ENCODE assay signal across 20 cellular contexts in the genomic region with DNA sequence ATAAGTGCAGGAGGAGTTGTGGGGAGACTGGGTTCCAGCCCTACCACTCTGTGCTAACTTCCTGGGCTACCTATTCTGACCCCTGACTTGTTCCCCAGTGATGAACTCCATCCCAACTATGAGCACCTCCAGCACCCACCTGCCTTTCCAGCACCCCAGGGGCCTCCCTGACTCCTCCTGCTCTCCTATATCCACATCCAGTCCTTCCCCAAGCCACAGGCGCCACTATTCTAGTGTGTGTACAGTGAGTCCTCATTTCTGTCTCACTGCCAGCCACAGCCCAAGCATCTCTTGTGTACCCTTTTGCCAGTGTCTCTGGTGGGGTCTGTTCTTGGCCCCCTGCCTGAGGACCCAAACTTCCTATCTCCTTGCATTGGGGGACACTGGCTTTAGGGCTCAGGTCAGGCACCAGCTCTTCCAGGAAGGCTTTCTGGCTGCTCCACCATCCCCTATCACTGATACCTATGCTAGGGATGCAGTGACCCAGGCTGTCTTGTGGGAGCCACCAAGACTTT.
DNase-seq lines count a peak whose midpoint lies in the region; ATAC-seq and TF ChIP-seq lines count a peak whose summit lies in the region.
"Had no signal": no experiment of that assay in that cellular context is flagged by ENCODE, and none has a peak within 500 bp of the region (broad histone marks: within the 10 kb centered on the region; RNA-seq: fewer than 3 reads in every experiment).

No MANE protein-coding gene starts in this region.

- TF ChIP-seq CTCF in natural killer cell (IDR thresholded peaks at IDR 0.05) (no peak), spleen (IDR thresholded peaks at IDR 0.05 in 8 of 11, conservative IDR thresholded peaks at IDR 0.05 in 3 of 11) (no peak)

- WGBS in spleen, 5 donors, result 93 to 100% (median 96%) methylated on average over 1 of the region's 1 CpG

- no peak for TF ChIP-seq POLR2A in spleen (IDR thresholded peaks at IDR 0.05)

- no peaks in the 10 kb centered on the region for H3K4me1 ChIP-seq in naive thymus-derived CD4-positive, alpha-beta T cell (ENCODE audit: control insufficient read depth in 2 of 2, insufficient read depth in 2 of 2, low read length in 2 of 2)
- H3K4me1 ChIP-seq in spleen, result no peaks in the 10 kb centered on the region
- H3K4me1 ChIP-seq: BE2C, HAP-1 had no signal

- no peaks in the 10 kb centered on the region for H3K9me3 Mint-ChIP-seq in natural killer cell treated with Interleukin-12 subunit alpha and Interleukin-12 subunit beta and Interleukin-15 and Interleukin-18, amount 100 ng/mL, for 72 hours
- H3K9me3 Mint-ChIP-seq in natural killer cell, result no peaks in the 10 kb centered on the region
- H3K9me3 Mint-ChIP-seq in naive thymus-derived CD4-positive, alpha-beta T cell, result peaks cover 0 to 3% (median 0%) of the 10 kb centered on the region in 11 donors
- H3K9me3 Mint-ChIP-seq: CD8-positive, alpha-beta memory T cell had no signal

- intact Hi-C loops in natural killer cell (cut with micrococcal nuclease), result no loop called here
- intact Hi-C loops in naive thymus-derived CD4-positive, alpha-beta T cell (cut with micrococcal nuclease), result no loop called here
- intact Hi-C loops in spleen (cut with DNase I; ENCODE audit: low total_unique reads), result no loop called here

- H3K27me3 Mint-ChIP-seq in natural killer cell treated with Interleukin-12 subunit alpha and Interleukin-12 subunit beta and Interleukin-15 and Interleukin-18, amount 100 ng/mL, for 72 hours, result peaks cover 11 to 22% of the 10 kb centered on the region in 2 donors
- peaks cover 5 to 27% of the 10 kb centered on the region in 2 donors for H3K27me3 Mint-ChIP-seq in natural killer cell (ENCODE audit: low read depth in 2 of 2)
- H3K27me3 Mint-ChIP-seq in naive thymus-derived CD4-positive, alpha-beta T cell, result peaks cover 10 to 24% (median 14%) of the 10 kb centered on the region in 5 donors
- H3K27me3 Mint-ChIP-seq: CD4-positive, CD25-positive, alpha-beta regulatory T cell had no signal

- ATAC-seq in natural killer cell treated with Interleukin-12 subunit alpha and Interleukin-12 subunit beta and Interleukin-15 and Interleukin-18, amount 100 ng/mL, for 72 hours, result peak; percentile 34 to 48
- ATAC-seq in natural killer cell (no peak), GM21786 (IDR thresholded peaks at IDR 0.05; ENCODE audit: unreplicated experiment) (no peak), HG02885 (IDR thresholded peaks at IDR 0.05; ENCODE audit: poor library complexity, unreplicated experiment) (no peak)
- peak; percentile 16 for ATAC-seq in naive thymus-derived CD4-positive, alpha-beta T cell
- ATAC-seq: GM12878 had no signal

- H3K9me3 ChIP-seq in naive thymus-derived CD4-positive, alpha-beta T cell (ENCODE audit: control insufficient read depth in 2 of 3, low read length in 3 of 3), result no peaks in the 10 kb centered on the region
- no peaks in the 10 kb centered on the region for H3K9me3 ChIP-seq in spleen
- H3K9me3 ChIP-seq: BE2C, HAP-1 had no signal

- no peak overlapping the region for H3K4me3 Mint-ChIP-seq in natural killer cell treated with Interleukin-12 subunit alpha and Interleukin-12 subunit beta and Interleukin-15 and Interleukin-18, amount 100 ng/mL, for 72 hours
- H3K4me3 Mint-ChIP-seq in natural killer cell, result no peak overlapping the region
- no peak overlapping the region for H3K4me3 Mint-ChIP-seq in naive thymus-derived CD4-positive, alpha-beta T cell
- H3K4me3 Mint-ChIP-seq: CD4-positive, CD25-positive, alpha-beta regulatory T cell; CD8-positive, alpha-beta memory T cell had no signal

- POLR2A ChIA-PET in naive thymus-derived CD4-positive, alpha-beta T cell (lab: Charles Lee), result no interaction called here

- no peaks in the 10 kb centered on the region for H3K4me1 Mint-ChIP-seq in natural killer cell treated with Interleukin-12 subunit alpha and Interleukin-12 subunit beta and Interleukin-15 and Interleukin-18, amount 100 ng/mL, for 72 hours (ENCODE audit: low read depth in 2 of 2)
- no peaks in the 10 kb centered on the region for H3K4me1 Mint-ChIP-seq in natural killer cell
- peaks cover 0 to 3% (median 0%) of the 10 kb centered on the region in 7 donors for H3K4me1 Mint-ChIP-seq in naive thymus-derived CD4-positive, alpha-beta T cell
- H3K4me1 Mint-ChIP-seq: CD4-positive, CD25-positive, alpha-beta regulatory T cell; CD8-positive, alpha-beta memory T cell had no signal

- H3K27ac ChIP-seq in naive thymus-derived CD4-positive, alpha-beta T cell (ENCODE audit: low read depth, low read length), result no peak overlapping the region
- H3K27ac ChIP-seq in spleen, result no peak overlapping the region
- H3K27ac ChIP-seq: GM23248, HL-60 had no signal

- no peak overlapping the region for H3K27ac Mint-ChIP-seq in natural killer cell treated with Interleukin-12 subunit alpha and Interleukin-12 subunit beta and Interleukin-15 and Interleukin-18, amount 100 ng/mL, for 72 hours
- no peak overlapping the region for H3K27ac Mint-ChIP-seq in natural killer cell
- no peak overlapping the region for H3K27ac Mint-ChIP-seq in naive thymus-derived CD4-positive, alpha-beta T cell
- H3K27ac Mint-ChIP-seq: CD4-positive, CD25-positive, alpha-beta regulatory T cell; CD8-positive, alpha-beta memory T cell had no signal

- CTCF ChIA-PET in naive thymus-derived CD4-positive, alpha-beta T cell (lab: Charles Lee), result no interaction called here

- no peaks in the 10 kb centered on the region for H3K27me3 ChIP-seq in naive thymus-derived CD4-positive, alpha-beta T cell (ENCODE audit: control insufficient read depth in 2 of 2, insufficient read depth in 2 of 2, low read length in 2 of 2)
- peaks cover 0 to 48% (median 0%) of the 10 kb centered on the region in 7 donors for H3K27me3 ChIP-seq in spleen (replicated peaks in 1 of 7)
- H3K27me3 ChIP-seq: BE2C had no signal

- no peak overlapping the region for H3K4me3 ChIP-seq in naive thymus-derived CD4-positive, alpha-beta T cell (ENCODE audit: low read length)
- H3K4me3 ChIP-seq in spleen, result no peak overlapping the region
- H3K4me3 ChIP-seq: GM12878, GM23248, HAP-1 had no signal

- no peak for DNase-seq in natural killer cell treated with Interleukin-12 subunit alpha and Interleukin-12 subunit beta and Interleukin-15 and Interleukin-18, amount 100 ng/mL, for 72 hours (ENCODE audit: low spot score)
- no peak for DNase-seq in natural killer cell
- no peak for DNase-seq in naive thymus-derived CD4-positive, alpha-beta T cell
- DNase-seq in spleen, result peak; percentile 41
- DNase-seq: ACHN; BE2C; C1 segment of cervical spinal cord; CD4-positive, CD25-positive, alpha-beta regulatory T cell; CD8-positive, alpha-beta memory T cell; COR-L47; DMS 273 treated with DMSO at 0.1 percent for 48 hours; DMS53; DND-41; EL; GM23248 had no signal

- H3K36me3 Mint-ChIP-seq in natural killer cell treated with Interleukin-12 subunit alpha and Interleukin-12 subunit beta and Interleukin-15 and Interleukin-18, amount 100 ng/mL, for 72 hours, result no peaks in the 10 kb centered on the region
- H3K36me3 Mint-ChIP-seq in natural killer cell, result no peaks in the 10 kb centered on the region
- no peaks in the 10 kb centered on the region for H3K36me3 Mint-ChIP-seq in naive thymus-derived CD4-positive, alpha-beta T cell
- H3K36me3 Mint-ChIP-seq: CD4-positive, CD25-positive, alpha-beta regulatory T cell; CD8-positive, alpha-beta memory T cell had no signal

- no peaks in the 10 kb centered on the region for H3K36me3 ChIP-seq in naive thymus-derived CD4-positive, alpha-beta T cell (ENCODE audit: control insufficient read depth in 2 of 3, insufficient read depth in 3 of 3, low read length in 3 of 3)
- no peaks in the 10 kb centered on the region for H3K36me3 ChIP-seq in spleen
- H3K36me3 ChIP-seq: BE2C, HAP-1 had no signal

Comparison
In these comparisons a context has a peak if more than half of its experiments do, and no peak if none do; other contexts are left out.
1. ATAC-seq: peak in natural killer cell treated with Interleukin-12 subunit alpha and Interleukin-12 subunit beta and Interleukin-15 and Interleukin-18, amount 100 ng/mL, for 72 hours (2 of 2) and naive thymus-derived CD4-positive, alpha-beta T cell (single experiment); none in natural killer cell (0 of 3), GM21786 (single experiment) and HG02885 (single experiment).